ENCODE assay signal across 8 cellular contexts in the genomic region with DNA sequence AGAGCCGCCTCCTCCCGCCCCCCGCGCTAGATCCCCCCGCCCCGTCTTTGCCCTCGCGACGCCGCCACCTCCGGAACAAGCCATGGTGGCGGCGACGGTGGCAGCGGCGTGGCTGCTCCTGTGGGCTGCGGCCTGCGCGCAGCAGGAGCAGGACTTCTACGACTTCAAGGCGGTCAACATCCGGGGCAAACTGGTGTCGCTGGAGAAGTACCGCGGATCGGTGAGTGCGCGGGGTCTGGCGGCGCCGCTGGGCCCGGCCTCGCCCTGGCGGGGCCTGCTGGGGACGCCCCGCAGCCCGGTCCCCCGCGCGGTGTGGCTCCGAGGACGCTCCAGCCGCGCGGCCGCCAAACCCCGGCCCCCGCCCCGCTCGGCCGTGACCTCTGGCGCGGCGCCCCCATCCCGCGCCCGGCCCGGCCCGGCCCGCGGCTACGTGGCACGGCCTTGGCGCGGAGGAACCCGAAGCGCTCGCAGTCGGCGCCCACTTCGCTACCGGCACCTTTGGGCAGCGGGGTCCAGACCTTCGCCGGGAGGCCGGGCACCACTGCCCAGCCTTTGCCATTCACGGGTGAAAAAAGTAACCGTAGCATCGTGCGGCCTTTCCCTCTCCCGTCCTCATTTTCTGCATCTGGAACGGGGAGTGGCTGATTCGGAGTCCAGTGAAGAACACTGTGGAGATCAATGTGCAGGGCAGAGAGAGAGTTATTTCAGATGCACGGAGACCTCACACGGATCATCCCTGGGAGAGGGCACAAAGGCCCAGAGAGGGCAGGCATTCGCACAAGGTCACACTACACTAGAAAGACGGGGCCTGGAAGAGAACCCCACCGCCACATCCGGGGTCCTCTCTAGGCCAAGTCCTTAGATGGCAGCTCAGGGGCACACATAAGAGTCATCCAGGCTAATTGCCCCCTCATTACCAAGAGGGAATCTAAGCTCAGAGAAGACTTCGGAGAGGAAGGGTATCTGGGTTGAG. TPM values are rescaled to one million over a fixed set of nuclear protein-coding genes. Genes with fewer than 3 reads are reported as not detected.
DNase-seq lines count a peak whose midpoint lies in the region; ATAC-seq, FAIRE-seq and TF ChIP-seq lines count a peak whose summit lies in the region.

A gene (plus strand): TSS at position 44 of the 973 bp plus-strand sequence. CDS start 39 bp downstream, at position 83.

- CTCF ChIA-PET in mammary epithelial cell (lab: Charles Lee; ENCODE audit: low non-redundant PET), result no interaction called here

- no peaks in the 10 kb centered on the region for H3K36me3 ChIP-seq in mammary epithelial cell (ENCODE audit: insufficient read depth, low read length)
- no peaks in the 10 kb centered on the region for H3K36me3 ChIP-seq in smooth muscle cell (ENCODE audit: low read depth)

- no peak for FAIRE-seq in HTR-8/SVneo (lab: Jason Lieb, UNC)

- H3K79me2 ChIP-seq in mammary epithelial cell (ENCODE audit: insufficient read depth, low read length), result no peaks in the 10 kb centered on the region
- peaks cover 14% of the 10 kb centered on the region for H3K79me2 ChIP-seq in smooth muscle cell (ENCODE audit: low read depth)

- no peaks in the 10 kb centered on the region for H3F3A ChIP-seq in smooth muscle cell (ENCODE audit: low read depth)

- H3K4me2 ChIP-seq in mammary epithelial cell (ENCODE audit: insufficient read depth, low read depth, low read length), result peak within 1 kb of the TSS; percentile 90
- peak within 1 kb of the TSS; percentile 91 for H3K4me2 ChIP-seq in smooth muscle cell

- intact Hi-C loops in mammary epithelial cell (cut with micrococcal nuclease), result no loop called here

- H3K27ac ChIP-seq in mammary epithelial cell (ENCODE audit: insufficient read depth, low read depth, low read length) (no peak within 1 kb of the TSS), smooth muscle cell (ENCODE audit: low read depth) (peak within 1 kb of the TSS; percentile 35)

- no TSS peak for BruUV-seq in mammary epithelial cell (replicated peaks; lab: Mats Ljungman, UMichigan)

- dilution Hi-C loops in mammary epithelial cell (cut with HindIII; ENCODE audit: low sequenced_read_pairs), result no loop called here

- DNase-seq in AG08395 (ENCODE audit: low spot score), result peak; percentile 59
- no peak for DNase-seq in HFF-Myc (ENCODE audit: extremely low read depth, low read depth)
- DNase-seq in mammary epithelial cell, result no peak
- peak; percentile 13 for DNase-seq in inferior parietal cortex (ENCODE audit: extremely low spot score)
- DNase-seq in smooth muscle cell (lab: John Stamatoyannopoulos, UW; ENCODE audit: unreplicated experiment), result peak; percentile 16
- DNase-seq in HTR-8/SVneo (ENCODE audit: insufficient read length, low spot score), result no peak

- H3K4me3 ChIP-seq in HFF-Myc (replicated peaks; ENCODE audit: low read depth, low read length) (peak within 1 kb of the TSS; percentile 44), WI38 (ENCODE audit: low read depth, low read length) (peak within 1 kb of the TSS; percentile 37), mammary epithelial cell (replicated peaks in 1 of 3; ENCODE audit: insufficient read depth in 1 of 3, low read depth in 2 of 3, low read length in 3 of 3) (peak within 1 kb of the TSS in 2 of 3 experiments; percentile 23 to 35), smooth muscle cell (peak within 1 kb of the TSS; percentile 66)

- no peak for ATAC-seq in GM21528 (IDR thresholded peaks at IDR 0.05; ENCODE audit: low FRiP score, unreplicated experiment)

- TF ChIP-seq CTCF in HFF-Myc (IDR thresholded peaks at IDR 0.05; ENCODE audit: low read depth, low read length, missing control alignments) (no peak), WI38 (IDR thresholded peaks at IDR 0.05; ENCODE audit: low read depth, low read length) (no peak), mammary epithelial cell (conservative IDR thresholded peaks at IDR 0.05 in 1 of 2, IDR thresholded peaks at IDR 0.05 in 1 of 2; ENCODE audit: extremely low read depth in 1 of 2, insufficient read depth in 1 of 2, low read depth in 1 of 2, low read length in 2 of 2) (no peak), smooth muscle cell (IDR thresholded peaks at IDR 0.05; ENCODE audit: borderline replicate concordance, insufficient read depth, poor library complexity, severe bottlenecking) (no peak)

- H3K4me1 ChIP-seq in mammary epithelial cell (ENCODE audit: insufficient read depth, low read length) (peaks cover 10% of the 10 kb centered on the region), smooth muscle cell (ENCODE audit: low read depth) (peaks cover 13% of the 10 kb centered on the region)

- 38% methylated on average over 23 of the region's 90 CpGs for WGBS in mammary epithelial cell (ENCODE audit: low coverage, missing lambda C conversion rate)
- 11% methylated on average over 58 of the region's 90 CpGs for WGBS in smooth muscle cell (ENCODE audit: low lambda C conversion rate)

- H3K9ac ChIP-seq in mammary epithelial cell (ENCODE audit: insufficient read depth, low read length), result no peak within 1 kb of the TSS
- H3K9ac ChIP-seq in smooth muscle cell (ENCODE audit: low read depth), result peak within 1 kb of the TSS; percentile 60

- no peaks in the 10 kb centered on the region for H3K9me3 ChIP-seq in mammary epithelial cell (replicated peaks; ENCODE audit: insufficient read depth, low read length)
- no peaks in the 10 kb centered on the region for H3K9me3 ChIP-seq in smooth muscle cell (replicated peaks; ENCODE audit: low read depth)

- H3K27me3 ChIP-seq in mammary epithelial cell (ENCODE audit: insufficient read depth, low read length) (no peaks in the 10 kb centered on the region), smooth muscle cell (ENCODE audit: low read depth) (no peaks in the 10 kb centered on the region)

- H2AFZ ChIP-seq in mammary epithelial cell (ENCODE audit: low read depth, low read length), result peak within 1 kb of the TSS; percentile 94
- peak within 1 kb of the TSS; percentile 97 for H2AFZ ChIP-seq in smooth muscle cell (ENCODE audit: low read depth)

- in situ Hi-C loops in mammary epithelial cell (cut with MboI; ENCODE audit: low sequenced_read_pairs in 2 of 2), result no loop called here

- H4K20me1 ChIP-seq in mammary epithelial cell (ENCODE audit: insufficient read depth, low read length) (no peaks in the 10 kb centered on the region), smooth muscle cell (ENCODE audit: low read depth) (no peaks in the 10 kb centered on the region)

RNA-seq across cellular contexts. Expression of the gene that starts here (rescaled TPM):
- 10 to 100 TPM in 1 of 2 donors, 1 to 10 TPM in 1; 1.5 to 23.5 TPM for total RNA-seq in mammary epithelial cell
- polyA plus RNA-seq in mammary epithelial cell, result 1.9 TPM
- polyA minus RNA-seq in mammary epithelial cell, result 0.78 TPM
- 164 and 192 TPM in 2 replicates for total RNA-seq in smooth muscle cell
- polyA plus RNA-seq in smooth muscle cell, result 136 and 164 TPM in 2 replicates

Comparison
In these comparisons a context has a peak if more than half of its experiments do, and no peak if none do; other contexts are left out.
1. RNA of the gene that starts here (polyA plus RNA-seq): 136 to 164 TPM in smooth muscle cell; 1.9 TPM in mammary epithelial cell (single experiment); every median in the first group is over 10 times any median in the second.
2. DNase-seq: peak in AG08395 (single experiment), inferior parietal cortex (single experiment) and smooth muscle cell (single experiment); none in HFF-Myc (single experiment), mammary epithelial cell (single experiment) and HTR-8/SVneo (single experiment).
3. Peak in every context shown above with its lines, with median percentiles within 50 percentile points of each other: H3K4me3 ChIP-seq.